Comparison of ENCODE assay signal across 13 cellular contexts in the genomic region with DNA sequence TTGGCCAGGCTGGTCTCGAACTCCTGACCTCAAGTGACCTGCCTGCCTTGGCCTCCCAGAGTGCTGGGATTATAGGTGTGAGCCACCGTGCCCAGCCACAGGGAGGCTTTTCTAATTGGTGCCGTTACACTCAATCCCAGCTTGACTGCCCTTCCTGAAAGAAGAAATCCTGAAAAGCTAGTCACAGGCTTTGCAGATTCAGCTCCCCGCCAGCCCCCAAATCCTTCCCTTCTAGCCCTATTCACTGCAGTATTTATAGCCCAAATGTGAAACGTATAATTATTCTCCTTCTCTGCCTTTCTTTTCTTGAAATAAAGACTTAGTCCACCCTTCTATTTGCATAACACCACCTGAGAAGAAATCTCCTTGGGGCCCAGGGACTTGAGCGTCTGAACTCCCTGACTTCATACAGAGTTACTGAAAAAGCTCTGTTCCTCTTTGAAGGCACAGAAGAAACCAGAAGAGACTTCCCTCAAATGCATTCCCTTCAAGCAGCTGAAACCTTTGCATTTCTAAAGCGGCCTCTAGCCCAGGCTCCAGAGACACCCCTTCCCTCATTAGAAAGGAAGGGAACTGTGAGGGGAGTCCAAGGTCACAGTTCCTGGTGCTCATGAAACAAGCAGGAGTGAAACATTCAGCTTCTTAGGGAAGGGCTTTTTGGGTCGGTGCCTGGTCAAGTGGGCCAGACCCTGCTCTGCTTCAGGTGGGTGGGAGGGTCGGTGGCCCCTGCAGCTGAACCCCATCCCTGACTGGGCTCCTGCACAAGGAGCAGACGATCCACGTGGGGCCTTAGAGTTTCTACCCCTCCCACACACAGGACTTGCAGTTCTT.
DNase-seq lines count a peak whose midpoint lies in the region; ATAC-seq and TF ChIP-seq lines count a peak whose summit lies in the region.
"Had no signal": no experiment of that assay in that cellular context is flagged by ENCODE, and none has a peak within 500 bp of the region (broad histone marks: within the 10 kb centered on the region; RNA-seq: fewer than 3 reads in every experiment).

No MANE protein-coding gene starts in this region.

- H3K9me3 Mint-ChIP-seq in dendritic cell treated with granulocyte-macrophage colony-stimulating factor and Interleukin-4, amounts not matched to agents 40 ng/mL and 50 ng/mL, for 4 days, result peaks cover 2% of the 10 kb centered on the region
- H3K9me3 Mint-ChIP-seq: activated naive CD8-positive, alpha-beta T cell treated with anti-CD3 and anti-CD28 coated beads, Interleukin-2, amount 50 U/mL, for 24 hours had no signal

- H3K27me3 Mint-ChIP-seq in dendritic cell treated with granulocyte-macrophage colony-stimulating factor and Interleukin-4, amounts not matched to agents 40 ng/mL and 50 ng/mL, for 4 days, result no peaks in the 10 kb centered on the region

- H3K27ac Mint-ChIP-seq in dendritic cell treated with granulocyte-macrophage colony-stimulating factor and Interleukin-4, amounts not matched to agents 40 ng/mL and 50 ng/mL, for 4 days, result peak overlapping the region; percentile 4
- H3K27ac Mint-ChIP-seq: activated naive CD8-positive, alpha-beta T cell treated with anti-CD3 and anti-CD28 coated beads, Interleukin-2, amount 50 U/mL, for 24 hours had no signal

- intact Hi-C loops in dendritic cell treated with granulocyte-macrophage colony-stimulating factor and Interleukin-4, amounts not matched to agents 40 ng/mL and 50 ng/mL, for 4 days (cut with micrococcal nuclease), result no loop called here

- ATAC-seq in HG03159 (IDR thresholded peaks at IDR 0.05; ENCODE audit: unreplicated experiment), result peak; percentile 86
- ATAC-seq in HG03457 (IDR thresholded peaks at IDR 0.05; ENCODE audit: unreplicated experiment), result no peak
- ATAC-seq: activated naive CD8-positive, alpha-beta T cell treated with anti-CD3 and anti-CD28 coated beads, Interleukin-2, amount 50 U/mL, for 24 hours; SK-N-SH treated with all-trans-retinoic acid at 6 μM for 48 hours had no signal

- H3K36me3 Mint-ChIP-seq in dendritic cell treated with granulocyte-macrophage colony-stimulating factor and Interleukin-4, amounts not matched to agents 40 ng/mL and 50 ng/mL, for 4 days (ENCODE audit: low read depth), result peaks cover 20% of the 10 kb centered on the region

- peaks cover 11% of the 10 kb centered on the region for H3K4me1 Mint-ChIP-seq in dendritic cell treated with granulocyte-macrophage colony-stimulating factor and Interleukin-4, amounts not matched to agents 40 ng/mL and 50 ng/mL, for 4 days (ENCODE audit: low read depth)
- H3K4me1 Mint-ChIP-seq: activated naive CD8-positive, alpha-beta T cell treated with anti-CD3 and anti-CD28 coated beads, Interleukin-2, amount 50 U/mL, for 24 hours had no signal

- POLR2A ChIA-PET in GM10248 (lab: Yijun Ruan, JAX), result no interaction called here

- no peak overlapping the region for H3K4me3 Mint-ChIP-seq in dendritic cell treated with granulocyte-macrophage colony-stimulating factor and Interleukin-4, amounts not matched to agents 40 ng/mL and 50 ng/mL, for 4 days
- H3K4me3 Mint-ChIP-seq: activated naive CD8-positive, alpha-beta T cell treated with anti-CD3 and anti-CD28 coated beads, Interleukin-2, amount 50 U/mL, for 24 hours had no signal

- peak; percentile 69 for DNase-seq in GM10248 (ENCODE audit: extremely low spot score)
- DNase-seq in GM20000 (ENCODE audit: low spot score), result peak; percentile 72
- no peak for DNase-seq in DMS79 treated with DMSO at 0.1 percent for 48 hours (lab: John Stamatoyannopoulos, UW)
- DNase-seq in T1000 (lab: John Stamatoyannopoulos, UW), result no peak
- no peak for DNase-seq in medulla oblongata (ENCODE audit: extremely low spot score)
- DNase-seq: activated naive CD8-positive, alpha-beta T cell treated with anti-CD3 and anti-CD28 coated beads, Interleukin-2, amount 50 U/mL, for 24 hours; dorsolateral prefrontal cortex; NCI-H524; stimulated activated CD4-positive, alpha-beta T cell treated with anti-CD3 and anti-CD28 coated beads, Interleukin-4, amount 100 ng/mL, for 1 hour had no signal

- CTCF ChIA-PET in GM10248 (lab: Yijun Ruan, JAX), result interaction anchor here (0.5 to 5.3 kb wide), 17 partner anchors 9 to 563 kb away, joined by 3 to 37 read pairs (median 3); no protein-coding TSS in a partner anchor

- TF ChIP-seq CTCF in GM10248 (IDR thresholded peaks at IDR 0.05; ENCODE audit: control extremely low read depth, extremely low read depth, low read depth, missing control alignments), result no peak
- no peak for TF ChIP-seq CTCF in GM20000 (IDR thresholded peaks at IDR 0.05; ENCODE audit: extremely low read depth, missing control alignments)

Comparison
In these comparisons a context has a peak if more than half of its experiments do, and no peak if none do; other contexts are left out.
1. DNase-seq: peak in GM10248 (single experiment) and GM20000 (single experiment); none in DMS79 treated with DMSO at 0.1 percent for 48 hours (single experiment), T1000 (single experiment) and medulla oblongata (single experiment).